In the genomic region with DNA sequence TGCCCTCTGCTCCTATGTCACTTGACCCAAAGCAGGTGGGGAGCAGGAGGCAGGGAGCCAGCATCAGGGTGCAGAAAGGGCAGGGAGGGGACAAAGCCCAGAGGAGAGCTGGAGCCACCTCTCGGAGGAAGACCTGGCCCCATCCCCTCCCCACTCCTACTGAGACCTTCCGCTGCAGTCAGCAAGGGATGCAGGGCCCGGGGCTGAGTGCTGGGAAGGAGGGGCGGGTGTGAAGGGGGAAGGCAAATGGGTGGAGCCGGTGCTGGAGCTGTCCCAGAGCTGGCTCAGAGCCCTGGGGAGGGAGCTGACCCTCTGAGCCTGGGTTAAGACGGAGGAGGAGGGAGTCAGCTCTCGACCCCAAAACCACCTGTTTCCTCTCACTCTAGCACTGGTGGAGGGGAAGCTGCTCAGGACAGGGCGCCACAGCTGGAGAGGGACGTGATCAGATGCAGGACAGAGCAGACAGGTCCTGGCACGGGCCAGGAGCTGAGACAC, we compare ENCODE assay signal across 10 cellular contexts. TPM values are rescaled to one million over a fixed set of nuclear protein-coding genes. Genes with fewer than 3 reads are reported as not detected.
DNase-seq lines count a peak whose midpoint lies in the region; ATAC-seq and TF ChIP-seq lines count a peak whose summit lies in the region.
"Had no signal": no experiment of that assay in that cellular context is flagged by ENCODE, and none has a peak within 500 bp of the region (broad histone marks: within the 10 kb centered on the region; RNA-seq: fewer than 3 reads in every experiment).

No MANE protein-coding gene starts in this region.

- TF ChIP-seq CTCF in WERI-Rb-1 (IDR thresholded peaks at IDR 0.05; ENCODE audit: low read depth, low read length) (no peak), psoas muscle (IDR thresholded peaks at IDR 0.05) (no peak)

- H3K4me1 Mint-ChIP-seq in activated naive CD8-positive, alpha-beta T cell treated with anti-CD3 and anti-CD28 coated beads for 36 hours = no peaks in the 10 kb centered on the region

- H3K4me3 ChIP-seq in WERI-Rb-1 (ENCODE audit: low read depth, low read length) = no peak overlapping the region
- H3K4me3 ChIP-seq in psoas muscle = no peak overlapping the region
- H3K4me3 ChIP-seq: MG63 had no signal

- H3K9me3 Mint-ChIP-seq in activated naive CD8-positive, alpha-beta T cell treated with anti-CD3 and anti-CD28 coated beads for 36 hours = no peaks in the 10 kb centered on the region

- no peaks in the 10 kb centered on the region for H3K9me3 ChIP-seq in WERI-Rb-1 (ENCODE audit: severe bottlenecking)
- no peaks in the 10 kb centered on the region for H3K9me3 ChIP-seq in psoas muscle
- H3K9me3 ChIP-seq: MG63 had no signal

- peaks cover 67% of the 10 kb centered on the region for H3K4me1 ChIP-seq in psoas muscle

- WGBS in psoas muscle, 3 donors = 27 to 35% (median 30%) methylated on average over 9 to 10 of the region's 10 CpGs

- DNase-seq in WERI-Rb-1 (peak; percentile 50), left ventricle myocardium superior (peak; percentile 90), psoas muscle (peak; percentile 79 to 92)
- no peak for DNase-seq in activated naive CD8-positive, alpha-beta T cell treated with anti-CD3 and anti-CD28 coated beads for 36 hours
- DNase-seq: T-helper 1 cell had no signal

- H3K27ac ChIP-seq in WERI-Rb-1 = no peak overlapping the region
- peak overlapping the region; percentile 88 for H3K27ac ChIP-seq in psoas muscle

- H3K27me3 ChIP-seq in WERI-Rb-1 (ENCODE audit: insufficient read depth, low read depth, severe bottlenecking) (no peaks in the 10 kb centered on the region), psoas muscle (ENCODE audit: insufficient read depth in 3 of 3, low read length in 2 of 3) (no peaks in the 10 kb centered on the region)
- H3K27me3 ChIP-seq: MG63 had no signal

- no peak overlapping the region for H3K27ac Mint-ChIP-seq in activated naive CD8-positive, alpha-beta T cell treated with anti-CD3 and anti-CD28 coated beads for 36 hours

- H3K36me3 ChIP-seq in WERI-Rb-1 (no peaks in the 10 kb centered on the region), psoas muscle (ENCODE audit: insufficient read depth in 1 of 2, low read depth in 1 of 2) (peaks cover 0 to 9% of the 10 kb centered on the region in 2 donors)

- TF ChIP-seq POLR2A in GM18505 (IDR thresholded peaks at IDR 0.05; ENCODE audit: borderline replicate concordance, extremely low read depth, insufficient read depth, insufficient read length) = no peak

- H3K4me3 Mint-ChIP-seq in activated naive CD8-positive, alpha-beta T cell treated with anti-CD3 and anti-CD28 coated beads for 36 hours = no peak overlapping the region

- H3K36me3 Mint-ChIP-seq in activated naive CD8-positive, alpha-beta T cell treated with anti-CD3 and anti-CD28 coated beads for 36 hours = peaks cover 2% of the 10 kb centered on the region

- no peaks in the 10 kb centered on the region for H3K27me3 Mint-ChIP-seq in activated naive CD8-positive, alpha-beta T cell treated with anti-CD3 and anti-CD28 coated beads for 36 hours

- peak; percentile 52 for ATAC-seq in GM21447 (IDR thresholded peaks at IDR 0.05; ENCODE audit: unreplicated experiment)
- ATAC-seq in left ventricle myocardium superior = peak; percentile 73
- ATAC-seq in psoas muscle = peak; percentile 21 to 46 (median 26)
- ATAC-seq in GM21360 (IDR thresholded peaks at IDR 0.05; ENCODE audit: unreplicated experiment) = no peak
- no peak for ATAC-seq in GM18505 (IDR thresholded peaks at IDR 0.05; ENCODE audit: unreplicated experiment)
- ATAC-seq in GM21381 (IDR thresholded peaks at IDR 0.05; ENCODE audit: unreplicated experiment) = no peak

- intact Hi-C loops in left ventricle myocardium superior (cut with micrococcal nuclease) = no loop called here
- intact Hi-C loops in psoas muscle (cut with DNase I) = no loop called here

RNA-seq across cellular contexts. Expression of gene HS1BP3, which starts 33.8 kb away (rescaled TPM):
- total RNA-seq in left ventricle myocardium superior (20.2 TPM), psoas muscle (10 to 100 TPM in 3 of 4 donors, 1 to 10 TPM in 1; 9.2 to 12.1 (median 11.4) TPM)
- polyA plus RNA-seq in psoas muscle = 10 to 100 TPM; 12.6 to 20.6 (median 13.2) TPM
- 1 to 10 TPM; 5.9 to 6.0 TPM for total RNA-seq in activated naive CD8-positive, alpha-beta T cell treated with anti-CD3 and anti-CD28 coated beads for 36 hours

RNA-seq across cellular contexts. Expression of gene GDF7, which starts 49.8 kb away (rescaled TPM):
- total RNA-seq in left ventricle myocardium superior (0.32 TPM), psoas muscle (under 1 TPM; 0.04 to 0.94 (median 0.17) TPM)
- under 1 TPM; 0.03 to 0.04 (median 0.04) TPM for polyA plus RNA-seq in psoas muscle
- not detected for total RNA-seq in activated naive CD8-positive, alpha-beta T cell treated with anti-CD3 and anti-CD28 coated beads for 36 hours

Comparison
In these comparisons a context has a peak if more than half of its experiments do, and no peak if none do; other contexts are left out.
1. ATAC-seq: peak in GM21447 (single experiment), left ventricle myocardium superior (single experiment) and psoas muscle (4 of 4); none in GM21360 (single experiment), GM18505 (single experiment) and GM21381 (single experiment).